18 cellular contexts compared by ENCODE assay signal in genomic region chr10:77539147-77539935, GRCh38.
"Had no signal": no experiment of that assay in that cellular context is flagged by ENCODE, and none has a peak within 500 bp of the region (broad histone marks: within the 10 kb centered on the region; RNA-seq: fewer than 3 reads in every experiment).

No MANE protein-coding gene starts in this region.

- H3K4me3 ChIP-seq: body of pancreas, lung, spleen, uterus had no signal

- H3K36me3 ChIP-seq: spleen, uterus had no signal

- DNase-seq: activated CD4-positive, alpha-beta T cell treated with anti-CD3 and anti-CD28 coated beads, Interleukin-2, amount 50 U/mL, for 48 hours; activated CD8-positive, alpha-beta memory T cell treated with anti-CD3 and anti-CD28 coated beads, Interleukin-2, amount 10 ng/mL, durations not matched to agents 7 days and 5 days; activated naive CD4-positive, alpha-beta T cell; activated naive CD8-positive, alpha-beta T cell treated with anti-CD3 and anti-CD28 coated beads, Interleukin-2, amount 10 ng/mL, durations not matched to agents 7 days and 5 days; amygdala; body of pancreas; central memory CD4-positive, alpha-beta T cell; glutamatergic neuron; hypothalamus; islet precursor cell; occipital lobe; spleen; stimulated activated naive CD4-positive, alpha-beta T cell; T-helper 2 cell; uterus had no signal

- H3K27me3 ChIP-seq: body of pancreas, spleen, uterus had no signal

- H3K9me3 Mint-ChIP-seq: activated naive CD8-positive, alpha-beta T cell treated with anti-CD3 and anti-CD28 coated beads, Interleukin-2, amount 10 ng/mL, durations not matched to agents 7 days and 5 days had no signal

- FAIRE-seq: colon had no signal

- H3K27ac ChIP-seq: body of pancreas, spleen, VCaP had no signal

- H3K4me1 ChIP-seq: body of pancreas had no signal

- H3K27ac Mint-ChIP-seq: activated CD8-positive, alpha-beta memory T cell treated with anti-CD3 and anti-CD28 coated beads, Interleukin-2, amount 10 ng/mL, durations not matched to agents 7 days and 5 days; activated naive CD8-positive, alpha-beta T cell treated with anti-CD3 and anti-CD28 coated beads, Interleukin-2, amount 10 ng/mL, durations not matched to agents 7 days and 5 days had no signal

- H3K9me3 ChIP-seq: body of pancreas, uterus had no signal

- H3K36me3 Mint-ChIP-seq: activated CD8-positive, alpha-beta memory T cell treated with anti-CD3 and anti-CD28 coated beads, Interleukin-2, amount 10 ng/mL, durations not matched to agents 7 days and 5 days; activated naive CD8-positive, alpha-beta T cell treated with anti-CD3 and anti-CD28 coated beads, Interleukin-2, amount 10 ng/mL, durations not matched to agents 7 days and 5 days had no signal

- H3K4me3 Mint-ChIP-seq: activated CD8-positive, alpha-beta memory T cell treated with anti-CD3 and anti-CD28 coated beads, Interleukin-2, amount 10 ng/mL, durations not matched to agents 7 days and 5 days; activated naive CD8-positive, alpha-beta T cell treated with anti-CD3 and anti-CD28 coated beads, Interleukin-2, amount 10 ng/mL, durations not matched to agents 7 days and 5 days had no signal
